In the genomic region with DNA sequence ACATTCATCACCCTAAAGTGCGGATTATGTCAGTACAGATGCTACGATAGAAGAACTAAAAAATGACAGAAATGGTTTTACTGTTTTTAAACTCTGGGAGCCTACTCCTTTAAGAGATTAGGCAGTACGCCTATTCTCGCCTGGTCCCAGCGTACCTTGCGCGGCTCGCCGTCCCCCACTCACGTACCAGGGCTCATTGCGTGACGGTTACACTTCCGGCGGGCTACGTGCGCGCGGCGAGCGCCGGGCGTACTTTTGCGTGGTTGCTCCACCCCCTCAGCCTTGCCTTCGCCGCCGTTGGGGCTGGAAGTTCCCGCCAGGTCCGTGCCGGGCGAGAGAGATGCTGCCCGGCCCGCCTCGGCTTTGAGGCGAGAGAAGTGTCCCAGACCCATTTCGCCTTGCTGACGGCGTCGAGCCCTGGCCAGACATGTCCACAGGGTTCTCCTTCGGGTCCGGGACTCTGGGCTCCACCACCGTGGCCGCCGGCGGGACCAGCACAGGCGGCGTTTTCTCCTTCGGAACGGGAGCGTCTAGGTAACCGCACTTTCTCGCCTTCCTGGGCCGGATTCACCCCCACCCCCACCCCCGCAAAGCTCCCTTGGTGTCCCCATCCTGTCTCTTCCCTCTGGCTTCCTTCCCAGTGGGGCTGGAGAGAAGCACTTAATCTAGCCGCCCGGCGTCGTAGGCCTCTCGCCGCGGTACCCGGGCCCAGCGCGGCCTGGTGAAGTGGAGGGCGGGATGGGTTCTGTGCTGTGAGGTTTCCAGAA, we compare ENCODE assay signal across 2 cellular contexts.
TF ChIP-seq lines count a peak whose summit lies in the region.

A gene with protein sequence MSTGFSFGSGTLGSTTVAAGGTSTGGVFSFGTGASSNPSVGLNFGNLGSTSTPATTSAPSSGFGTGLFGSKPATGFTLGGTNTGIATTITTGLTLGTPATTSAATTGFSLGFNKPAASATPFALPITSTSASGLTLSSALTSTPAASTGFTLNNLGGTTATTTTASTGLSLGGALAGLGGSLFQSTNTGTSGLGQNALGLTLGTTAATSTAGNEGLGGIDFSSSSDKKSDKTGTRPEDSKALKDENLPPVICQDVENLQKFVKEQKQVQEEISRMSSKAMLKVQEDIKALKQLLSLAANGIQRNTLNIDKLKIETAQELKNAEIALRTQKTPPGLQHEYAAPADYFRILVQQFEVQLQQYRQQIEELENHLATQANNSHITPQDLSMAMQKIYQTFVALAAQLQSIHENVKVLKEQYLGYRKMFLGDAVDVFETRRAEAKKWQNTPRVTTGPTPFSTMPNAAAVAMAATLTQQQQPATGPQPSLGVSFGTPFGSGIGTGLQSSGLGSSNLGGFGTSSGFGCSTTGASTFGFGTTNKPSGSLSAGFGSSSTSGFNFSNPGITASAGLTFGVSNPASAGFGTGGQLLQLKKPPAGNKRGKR (plus strand): TSS at position 279 of the 767 bp plus-strand sequence. CDS start 149 bp downstream, at position 428.

TF ChIP-seq in HCT116, 20 proteins besides CTCF, POLR2A, EP300 and RAD21 (continued from another document):
- no peak for TF ChIP-seq TCF7L2 (IDR thresholded peaks at IDR 0.05; ENCODE audit: borderline replicate concordance, extremely low read depth, insufficient read depth, insufficient read length)
- peak; percentile 81 for TF ChIP-seq SP1 (IDR thresholded peaks at IDR 0.05; ENCODE audit: low read depth)
- TF ChIP-seq SRF (IDR thresholded peaks at IDR 0.05; ENCODE audit: low read depth) = no peak
- TF ChIP-seq, protein P1, sequence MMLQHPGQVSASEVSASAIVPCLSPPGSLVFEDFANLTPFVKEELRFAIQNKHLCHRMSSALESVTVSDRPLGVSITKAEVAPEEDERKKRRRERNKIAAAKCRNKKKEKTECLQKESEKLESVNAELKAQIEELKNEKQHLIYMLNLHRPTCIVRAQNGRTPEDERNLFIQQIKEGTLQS (IDR thresholded peaks at IDR 0.05) = no peak
- TF ChIP-seq POLR2AphosphoS5 (IDR thresholded peaks at IDR 0.05; ENCODE audit: low read depth, low read length) = peak; percentile 82
- TF ChIP-seq ELF1 (IDR thresholded peaks at IDR 0.05; ENCODE audit: borderline replicate concordance, low read depth) = no peak; the same call in 1 of the 2 replicates
- TF ChIP-seq JUND (IDR thresholded peaks at IDR 0.05) = no peak
- TF ChIP-seq EGR1 (IDR thresholded peaks at IDR 0.05; ENCODE audit: low read depth) = peak; percentile 53; the same call in 1 of the 2 replicates
- TF ChIP-seq CBX3 (IDR thresholded peaks at IDR 0.05; ENCODE audit: low read depth) = 0 out of 2 replicates have a peak, but pooled peaks have one; percentile 31
- TF ChIP-seq, protein P2, sequence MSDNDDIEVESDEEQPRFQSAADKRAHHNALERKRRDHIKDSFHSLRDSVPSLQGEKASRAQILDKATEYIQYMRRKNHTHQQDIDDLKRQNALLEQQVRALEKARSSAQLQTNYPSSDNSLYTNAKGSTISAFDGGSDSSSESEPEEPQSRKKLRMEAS (IDR thresholded peaks at IDR 0.05) = peak; percentile 81
- TF ChIP-seq, protein P3, sequence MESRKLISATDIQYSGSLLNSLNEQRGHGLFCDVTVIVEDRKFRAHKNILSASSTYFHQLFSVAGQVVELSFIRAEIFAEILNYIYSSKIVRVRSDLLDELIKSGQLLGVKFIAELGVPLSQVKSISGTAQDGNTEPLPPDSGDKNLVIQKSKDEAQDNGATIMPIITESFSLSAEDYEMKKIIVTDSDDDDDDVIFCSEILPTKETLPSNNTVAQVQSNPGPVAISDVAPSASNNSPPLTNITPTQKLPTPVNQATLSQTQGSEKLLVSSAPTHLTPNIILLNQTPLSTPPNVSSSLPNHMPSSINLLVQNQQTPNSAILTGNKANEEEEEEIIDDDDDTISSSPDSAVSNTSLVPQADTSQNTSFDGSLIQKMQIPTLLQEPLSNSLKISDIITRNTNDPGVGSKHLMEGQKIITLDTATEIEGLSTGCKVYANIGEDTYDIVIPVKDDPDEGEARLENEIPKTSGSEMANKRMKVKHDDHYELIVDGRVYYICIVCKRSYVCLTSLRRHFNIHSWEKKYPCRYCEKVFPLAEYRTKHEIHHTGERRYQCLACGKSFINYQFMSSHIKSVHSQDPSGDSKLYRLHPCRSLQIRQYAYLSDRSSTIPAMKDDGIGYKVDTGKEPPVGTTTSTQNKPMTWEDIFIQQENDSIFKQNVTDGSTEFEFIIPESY (IDR thresholded peaks at IDR 0.05; ENCODE audit: extremely low read depth, insufficient replicate concordance, low read length) = no peak
- no peak for TF ChIP-seq ZNF274 (IDR thresholded peaks at IDR 0.05; ENCODE audit: low read depth, low read length)
- TF ChIP-seq, protein P4, sequence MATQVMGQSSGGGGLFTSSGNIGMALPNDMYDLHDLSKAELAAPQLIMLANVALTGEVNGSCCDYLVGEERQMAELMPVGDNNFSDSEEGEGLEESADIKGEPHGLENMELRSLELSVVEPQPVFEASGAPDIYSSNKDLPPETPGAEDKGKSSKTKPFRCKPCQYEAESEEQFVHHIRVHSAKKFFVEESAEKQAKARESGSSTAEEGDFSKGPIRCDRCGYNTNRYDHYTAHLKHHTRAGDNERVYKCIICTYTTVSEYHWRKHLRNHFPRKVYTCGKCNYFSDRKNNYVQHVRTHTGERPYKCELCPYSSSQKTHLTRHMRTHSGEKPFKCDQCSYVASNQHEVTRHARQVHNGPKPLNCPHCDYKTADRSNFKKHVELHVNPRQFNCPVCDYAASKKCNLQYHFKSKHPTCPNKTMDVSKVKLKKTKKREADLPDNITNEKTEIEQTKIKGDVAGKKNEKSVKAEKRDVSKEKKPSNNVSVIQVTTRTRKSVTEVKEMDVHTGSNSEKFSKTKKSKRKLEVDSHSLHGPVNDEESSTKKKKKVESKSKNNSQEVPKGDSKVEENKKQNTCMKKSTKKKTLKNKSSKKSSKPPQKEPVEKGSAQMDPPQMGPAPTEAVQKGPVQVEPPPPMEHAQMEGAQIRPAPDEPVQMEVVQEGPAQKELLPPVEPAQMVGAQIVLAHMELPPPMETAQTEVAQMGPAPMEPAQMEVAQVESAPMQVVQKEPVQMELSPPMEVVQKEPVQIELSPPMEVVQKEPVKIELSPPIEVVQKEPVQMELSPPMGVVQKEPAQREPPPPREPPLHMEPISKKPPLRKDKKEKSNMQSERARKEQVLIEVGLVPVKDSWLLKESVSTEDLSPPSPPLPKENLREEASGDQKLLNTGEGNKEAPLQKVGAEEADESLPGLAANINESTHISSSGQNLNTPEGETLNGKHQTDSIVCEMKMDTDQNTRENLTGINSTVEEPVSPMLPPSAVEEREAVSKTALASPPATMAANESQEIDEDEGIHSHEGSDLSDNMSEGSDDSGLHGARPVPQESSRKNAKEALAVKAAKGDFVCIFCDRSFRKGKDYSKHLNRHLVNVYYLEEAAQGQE (IDR thresholded peaks at IDR 0.05; ENCODE audit: low read depth) = no peak

TF ChIP-seq in neural cell, 6 proteins besides CTCF, POLR2A, EP300 and RAD21:
- TF ChIP-seq, protein P4 (IDR thresholded peaks at IDR 0.05; ENCODE audit: borderline replicate concordance) = peak; percentile 66
- peak; percentile 82 for TF ChIP-seq MXI1 (conservative IDR thresholded peaks at IDR 0.05; ENCODE audit: poor library complexity, severe bottlenecking)
- peak; percentile 72 for TF ChIP-seq TAF1 (IDR thresholded peaks at IDR 0.05; ENCODE audit: low read depth)
- TF ChIP-seq POLR2AphosphoS5 (IDR thresholded peaks at IDR 0.05) = peak; percentile 93
- no peak for TF ChIP-seq EZH2 (IDR thresholded peaks at IDR 0.05; ENCODE audit: borderline replicate concordance, insufficient read depth, low read length, poor library complexity, severe bottlenecking)
- TF ChIP-seq SMC3 (conservative IDR thresholded peaks at IDR 0.05; ENCODE audit: poor library complexity) = peak; percentile 52
